3 cellular contexts compared by ENCODE assay signal in genomic region chr15:64916365-64916764, GRCh38.
TF ChIP-seq lines count a peak whose summit lies in the region.

No MANE protein-coding gene starts in this region.

TF ChIP-seq in SK-N-SH, 30 proteins besides CTCF, POLR2A, EP300 and RAD21:
- TF ChIP-seq TEAD4 (IDR thresholded peaks at IDR 0.05; ENCODE audit: borderline replicate concordance, insufficient read depth) = no peak
- no peak for TF ChIP-seq FOXJ3 (CRISPR knock-in tag; IDR thresholded peaks at IDR 0.05)
- no peak for TF ChIP-seq IRF3 (IDR thresholded peaks at IDR 0.05; ENCODE audit: low read depth, low read length)
- TF ChIP-seq SIN3A (IDR thresholded peaks at IDR 0.05; ENCODE audit: borderline replicate concordance, low read depth, low read length) = no peak
- no peak for TF ChIP-seq RCOR1 (IDR thresholded peaks at IDR 0.05; ENCODE audit: low read length)
- no peak for TF ChIP-seq RXRA (IDR thresholded peaks at IDR 0.05; ENCODE audit: borderline replicate concordance, low read depth)
- TF ChIP-seq GATA2 (CRISPR knock-in tag; IDR thresholded peaks at IDR 0.05) = no peak
- no peak for TF ChIP-seq ELF1 (IDR thresholded peaks at IDR 0.05)
- TF ChIP-seq REST (IDR thresholded peaks at IDR 0.05; ENCODE audit: low read depth, low read length) = no peak
- TF ChIP-seq NRF1 (IDR thresholded peaks at IDR 0.05; ENCODE audit: low read depth, low read length) = no peak
- TF ChIP-seq FOSL2 (IDR thresholded peaks at IDR 0.05; ENCODE audit: borderline replicate concordance, low read depth) = no peak
TF ChIP-seq in SK-N-SH: peak in this region for 0.

TF ChIP-seq in SK-N-SH treated with all-trans-retinoic acid at 6 μM for 48 hours, 23 proteins besides CTCF, POLR2A, EP300 and RAD21 (continued from another document):
- TF ChIP-seq ZFP30 (CRISPR knock-in tag; IDR thresholded peaks at IDR 0.05) = no peak
- TF ChIP-seq ESRRG (CRISPR knock-in tag; IDR thresholded peaks at IDR 0.05) = no peak
- TF ChIP-seq OSR1 (CRISPR knock-in tag; IDR thresholded peaks at IDR 0.05) = no peak
- no peak for TF ChIP-seq CSDC2 (CRISPR knock-in tag; IDR thresholded peaks at IDR 0.05)
- no peak for TF ChIP-seq BACH2 (CRISPR knock-in tag; IDR thresholded peaks at IDR 0.05; ENCODE audit: borderline replicate concordance)
- TF ChIP-seq ZC3H10 (CRISPR knock-in tag; IDR thresholded peaks at IDR 0.05) = no peak
- TF ChIP-seq TCF4 (CRISPR knock-in tag; IDR thresholded peaks at IDR 0.05; ENCODE audit: borderline replicate concordance) = no peak
- no peak for TF ChIP-seq ARNTL (CRISPR knock-in tag; IDR thresholded peaks at IDR 0.05; ENCODE audit: borderline replicate concordance, low read depth)
- no peak for TF ChIP-seq ZNF565 (CRISPR knock-in tag; conservative IDR thresholded peaks at IDR 0.05; ENCODE audit: low read depth)
- TF ChIP-seq CSRNP3 (CRISPR knock-in tag; IDR thresholded peaks at IDR 0.05) = no peak
- TF ChIP-seq POU6F1 (CRISPR knock-in tag; IDR thresholded peaks at IDR 0.05; ENCODE audit: borderline replicate concordance, low read depth) = no peak
- no peak for TF ChIP-seq ISL1 (CRISPR knock-in tag; IDR thresholded peaks at IDR 0.05)
- TF ChIP-seq GLIS3 (CRISPR knock-in tag; IDR thresholded peaks at IDR 0.05) = no peak

TF ChIP-seq in H1, 55 proteins besides CTCF, POLR2A, EP300 and RAD21 (continued from another document):
- TF ChIP-seq YY1 (IDR thresholded peaks at IDR 0.05; ENCODE audit: low read depth, low read length) (no peak), BACH1 (IDR thresholded peaks at IDR 0.05; ENCODE audit: low read length) (no peak), KDM1A (IDR thresholded peaks at IDR 0.05; ENCODE audit: borderline replicate concordance, low read length) (no peak), SRF (IDR thresholded peaks at IDR 0.05; ENCODE audit: low read depth, low read length) (no peak), SP2 (IDR thresholded peaks at IDR 0.05; ENCODE audit: low read length) (no peak), SIN3A (conservative IDR thresholded peaks at IDR 0.05 in 1 of 2, IDR thresholded peaks at IDR 0.05 in 1 of 2; ENCODE audit: low read depth in 1 of 2, low read length in 2 of 2) (no peak), SUZ12 (IDR thresholded peaks at IDR 0.05; ENCODE audit: low read length) (no peak), SIX5 (IDR thresholded peaks at IDR 0.05; ENCODE audit: low read depth, low read length) (no peak), CHD2 (IDR thresholded peaks at IDR 0.05; ENCODE audit: low read length) (no peak), GABPA (IDR thresholded peaks at IDR 0.05; ENCODE audit: borderline replicate concordance, insufficient read depth, low read length) (no peak), NANOG (IDR thresholded peaks at IDR 0.05; ENCODE audit: insufficient read depth, low read depth, low read length, poor library complexity, severe bottlenecking) (no peak), CBX5 (IDR thresholded peaks at IDR 0.05; ENCODE audit: low read depth, low read length) (no peak), POLR2AphosphoS5 (IDR thresholded peaks at IDR 0.05; ENCODE audit: low read depth, low read length) (no peak), GTF2F1 (IDR thresholded peaks at IDR 0.05; ENCODE audit: borderline replicate concordance, low read depth, low read length) (no peak), RNF2 (IDR thresholded peaks at IDR 0.05; ENCODE audit: borderline replicate concordance, low read depth, low read length, missing control alignments, poor library complexity, severe bottlenecking) (no peak), HDAC6 (IDR thresholded peaks at IDR 0.05; ENCODE audit: low read depth, low read length) (no peak), KDM4A (IDR thresholded peaks at IDR 0.05; ENCODE audit: low read depth, low read length, severe bottlenecking) (no peak), ATF3 (IDR thresholded peaks at IDR 0.05; ENCODE audit: insufficient read depth, low read depth, low read length) (no peak), SAP30 (IDR thresholded peaks at IDR 0.05; ENCODE audit: insufficient read depth, insufficient replicate concordance, low read length) (no peak)
